ENCODE assay signal across 9 cellular contexts in genomic region chr1:225767591-225768540, GRCh38. TPM values are rescaled to one million over a fixed set of nuclear protein-coding genes. Genes with fewer than 3 reads are reported as not detected.
A peak's percentile ranks its signal among the peaks of the same experiment; 100 is the strongest.
DNase-seq lines count a peak whose midpoint lies in the region; ATAC-seq, FAIRE-seq and TF ChIP-seq lines count a peak whose summit lies in the region.
"Had no signal": no experiment of that assay in that cellular context is flagged by ENCODE, and none has a peak within 500 bp of the region (broad histone marks: within the 10 kb centered on the region; RNA-seq: fewer than 3 reads in every experiment).

No MANE protein-coding gene starts in this region.

- peaks cover 15 to 29% of the 10 kb centered on the region in 2 experiments for H3K4me1 ChIP-seq in K562 (replicated peaks in 1 of 2; ENCODE audit: control insufficient read depth in 2 of 2, insufficient read depth in 2 of 2, low read length in 2 of 2)
- H3K4me1 ChIP-seq in upper lobe of right lung: peaks cover 58% of the 10 kb centered on the region

- TF ChIP-seq POLR2A in K562 (conservative IDR thresholded peaks at IDR 0.05): no peak

- H3K27ac ChIP-seq in K562 (ENCODE audit: extremely low read depth, low read depth, low read length) (no peak overlapping the region), upper lobe of right lung (peak overlapping the region; percentile 75)

- in situ Hi-C loops in K562 (cut with MboI) (no loop called here), GM13976 (cut with MboI; ENCODE audit: low sequenced_read_pairs, unreplicated experiment) (loop anchor here (10.0 kb wide), 1 partner anchor 207 kb away; no protein-coding TSS in a partner anchor)

- POLR2A ChIA-PET in K562 (lab: Yijun Ruan, JAX): interaction anchor here (0.6 to 2.0 kb wide), 8 partner anchors 8 to 292 kb away, joined by 3 to 21 read pairs (median 4); partner anchors contain the start of gene SRP9

- no peaks in the 10 kb centered on the region for H3K79me2 ChIP-seq in K562 (ENCODE audit: control insufficient read depth, insufficient read depth, low read length)

- no peak for TF ChIP-seq RAD21 in K562 (CRISPR knock-in tag; conservative IDR thresholded peaks at IDR 0.05 in 1 of 2, IDR thresholded peaks at IDR 0.05 in 1 of 2)

- H3K27me3 ChIP-seq in K562 (ENCODE audit: control insufficient read depth in 2 of 2, insufficient read depth in 2 of 2, low read length in 2 of 2) (no peaks in the 10 kb centered on the region), upper lobe of right lung (no peaks in the 10 kb centered on the region)

- DNase-seq in NCI-H748 (lab: John Stamatoyannopoulos, UW; ENCODE audit: unreplicated experiment) (peak; percentile 19), NCI-H748 treated with DMSO at 0.1 percent for 48 hours (lab: John Stamatoyannopoulos, UW) (no peak), K562 (ENCODE audit: extremely low read depth in 1 of 4, low spot score in 3 of 4) (peak in 1 of 4 experiments; percentile 17), left lobe of liver (ENCODE audit: low spot score) (peak; percentile 46), upper lobe of right lung (peak; percentile 80), NCI-H226 (no peak), GM13976 (ENCODE audit: low spot score) (no peak)
- no peak for DNase-seq in activated CD4-positive, alpha-beta T cell treated with anti-CD3 and anti-CD28 coated beads for 4 hours
- DNase-seq: activated naive CD8-positive, alpha-beta T cell treated with anti-CD3 and anti-CD28 coated beads, Interleukin-2, amount 10 ng/mL, durations not matched to agents 7 days and 5 days had no signal

- no peak for TF ChIP-seq EP300 in K562 (IDR thresholded peaks at IDR 0.05; ENCODE audit: low read length)

- no peaks in the 10 kb centered on the region for H3K9me3 ChIP-seq in K562 (replicated peaks; ENCODE audit: control insufficient read depth, insufficient read depth, low read depth, low read length)
- no peaks in the 10 kb centered on the region for H3K9me3 ChIP-seq in upper lobe of right lung

- no peak overlapping the region for H3K4me3 ChIP-seq in K562
- H3K4me3 ChIP-seq in upper lobe of right lung: no peak overlapping the region

- H2AFZ ChIP-seq in K562 (ENCODE audit: low read depth, low read length): peak overlapping the region; percentile 83

- H3K4me2 ChIP-seq in K562 (ENCODE audit: insufficient read depth, low read length): no peak overlapping the region; the same call in 1 of the 2 replicates

- no TSS peak for BruUV-seq in K562 (replicated peaks; lab: Mats Ljungman, UMichigan)

- H3K9me1 ChIP-seq in K562 (ENCODE audit: control insufficient read depth, insufficient read depth, low read length): no peaks in the 10 kb centered on the region

- peak overlapping the region in 1 of 2 experiments; percentile 68; a peak in 2 of 4 replicates for H3K9ac ChIP-seq in K562 (ENCODE audit: insufficient read depth in 1 of 2, low read depth in 2 of 2, low read length in 2 of 2)

- TF ChIP-seq CTCF in K562 (IDR thresholded peaks at IDR 0.05 in 2 of 3, conservative IDR thresholded peaks at IDR 0.05 in 1 of 3; ENCODE audit: insufficient read depth in 2 of 3, low read depth in 1 of 3, low read length in 3 of 3): no peak
- no peak for TF ChIP-seq CTCF in upper lobe of right lung (IDR thresholded peaks at IDR 0.05)
- no peak for TF ChIP-seq CTCF in GM13976 (IDR thresholded peaks at IDR 0.05; ENCODE audit: borderline replicate concordance, control extremely low read depth, extremely low read depth, insufficient read depth, missing control alignments)

- no peaks in the 10 kb centered on the region for H4K20me1 ChIP-seq in K562 (replicated peaks; ENCODE audit: control insufficient read depth, insufficient read depth, low read length)

- ATAC-seq in K562 (no peak), left lobe of liver (no peak), upper lobe of right lung (peak; percentile 48)

- WGBS in K562 (ENCODE audit: insufficient coverage, low coverage, missing lambda C conversion rate): 53% methylated on average over 16 of the region's 17 CpGs

- intact Hi-C loops in K562 (cut with micrococcal nuclease): no loop called here
- intact Hi-C loops in upper lobe of right lung (cut with DNase I): no loop called here

- CTCF ChIA-PET in K562 (lab: Yijun Ruan, JAX; ENCODE audit: low intra/inter-chr PET ratio): interaction anchor here (0.9 to 1.8 kb wide), 2 partner anchors 291 to 293 kb away, joined by 3 to 4 read pairs; no protein-coding TSS in a partner anchor

- FAIRE-seq in K562 (lab: Jason Lieb, UNC): no peak

- H3K36me3 ChIP-seq in K562 (ENCODE audit: control insufficient read depth, insufficient read depth, low read length): no peaks in the 10 kb centered on the region
- no peaks in the 10 kb centered on the region for H3K36me3 ChIP-seq in upper lobe of right lung

TF ChIP-seq in K562, 482 proteins besides CTCF, POLR2A, EP300 and RAD21:
- no peak for TF ChIP-seq HDAC8 (tag; IDR thresholded peaks at IDR 0.05)
- TF ChIP-seq ZBTB1 (CRISPR knock-in tag; IDR thresholded peaks at IDR 0.05; ENCODE audit: borderline replicate concordance, low read depth): no peak
- no peak for TF ChIP-seq ZNF12 (CRISPR knock-in tag; IDR thresholded peaks at IDR 0.05)
- TF ChIP-seq ZNF165 (CRISPR knock-in tag; IDR thresholded peaks at IDR 0.05; ENCODE audit: borderline replicate concordance): no peak
- no peak for TF ChIP-seq HEY1 (CRISPR knock-in tag; IDR thresholded peaks at IDR 0.05; ENCODE audit: borderline replicate concordance)

RNA-seq across cellular contexts. Expression of gene SRP9, which starts 9.8 kb away (rescaled TPM):
- 83.3 and 146 TPM in 2 replicates for total RNA-seq in K562 (2011; cell fraction: chromatin; rRNA removed; ENCODE audit: low replicate concordance)
- 43.4 and 63.3 TPM in 2 replicates for total RNA-seq in K562 (2011; cell fraction: nucleolus; rRNA removed)
- total RNA-seq in K562 (2011; cell fraction: nucleoplasm; rRNA removed): 146 and 277 TPM in 2 replicates
- total RNA-seq in K562 (2014; rRNA removed): 272 and 273 TPM in 2 replicates
- 690 and 726 TPM in 2 replicates for total RNA-seq in K562 (2014; rRNA removed; fragmentation: Illumina TruSeq; extraction: Trizol)
- total RNA-seq in K562 (2015; rRNA removed; fragmentation: Illumina TruSeq; extraction: Trizol): 537 and 597 TPM in 2 replicates
- 434 and 437 TPM in 2 replicates for total RNA-seq in K562 (2021)
- polyA plus RNA-seq in K562 (2011; rRNA removed): 836 and 1,016 TPM in 2 replicates
- 227 and 688 TPM in 2 replicates for polyA plus RNA-seq in K562 (2011; cell fraction: cytosol; rRNA removed)
- 227 and 377 TPM in 2 replicates for polyA plus RNA-seq in K562 (2011; cell fraction: nucleus; rRNA removed)
- polyA plus RNA-seq in K562 (2012): 392 and 460 TPM in 2 replicates
- polyA plus RNA-seq in K562 (2014; fragmentation: Illumina TruSeq; extraction: Trizol): 557 and 668 TPM in 2 replicates
- polyA plus RNA-seq in K562 (2014; fragmentation: Nextera tagmentation; extraction: Ambion mirVana): 1,000 to 10,000 TPM; 1,645 to 1,892 TPM
- 502 and 509 TPM in 2 replicates for polyA plus RNA-seq in K562 (2014; rRNA removed)
- 359 and 411 TPM in 2 replicates for polyA minus RNA-seq in K562 (2011; rRNA and poly(A)+ RNA removed)
- 148 and 171 TPM in 2 replicates for polyA minus RNA-seq in K562 (2011; cell fraction: cytosol; rRNA and poly(A)+ RNA removed)
- polyA minus RNA-seq in K562 (2011; cell fraction: nucleus; rRNA and poly(A)+ RNA removed): 33.3 and 80.0 TPM in 2 replicates
- 136 TPM for total RNA-seq in left lobe of liver
- 157 TPM for total RNA-seq in upper lobe of right lung

RNA-seq across cellular contexts. Expression of gene EPHX1, which starts 42.1 kb away (rescaled TPM):
- total RNA-seq in K562 (2011; cell fraction: chromatin; rRNA removed; ENCODE audit: low replicate concordance): 16.4 and 37.6 TPM in 2 replicates
- total RNA-seq in K562 (2011; cell fraction: nucleolus; rRNA removed): 26.8 and 35.4 TPM in 2 replicates
- 21.5 and 25.0 TPM in 2 replicates for total RNA-seq in K562 (2011; cell fraction: nucleoplasm; rRNA removed)
- 8.0 and 11.6 TPM in 2 replicates for total RNA-seq in K562 (2014; rRNA removed)
- 4.7 and 5.1 TPM in 2 replicates for total RNA-seq in K562 (2014; rRNA removed; fragmentation: Illumina TruSeq; extraction: Trizol)
- 6.7 and 7.6 TPM in 2 replicates for total RNA-seq in K562 (2015; rRNA removed; fragmentation: Illumina TruSeq; extraction: Trizol)
- total RNA-seq in K562 (2021): 18.5 and 21.1 TPM in 2 replicates
- 4.0 and 11.2 TPM in 2 replicates for polyA plus RNA-seq in K562 (2011; rRNA removed)
- 4.7 and 5.2 TPM in 2 replicates for polyA plus RNA-seq in K562 (2011; cell fraction: cytosol; rRNA removed)
- polyA plus RNA-seq in K562 (2011; cell fraction: nucleus; rRNA removed): 6.3 and 7.3 TPM in 2 replicates
- polyA plus RNA-seq in K562 (2012): 26.2 and 32.9 TPM in 2 replicates
- 21.9 and 27.0 TPM in 2 replicates for polyA plus RNA-seq in K562 (2014; fragmentation: Illumina TruSeq; extraction: Trizol)
- polyA plus RNA-seq in K562 (2014; fragmentation: Nextera tagmentation; extraction: Ambion mirVana): under 1 TPM; 0.21 to 0.48 TPM
- 7.5 and 8.8 TPM in 2 replicates for polyA plus RNA-seq in K562 (2014; rRNA removed)
- polyA minus RNA-seq in K562 (2011; rRNA and poly(A)+ RNA removed): 3.6 and 4.8 TPM in 2 replicates
- polyA minus RNA-seq in K562 (2011; cell fraction: cytosol; rRNA and poly(A)+ RNA removed): 6.6 and 10.0 TPM in 2 replicates
- polyA minus RNA-seq in K562 (2011; cell fraction: nucleus; rRNA and poly(A)+ RNA removed): 5.0 and 6.2 TPM in 2 replicates
- total RNA-seq in left lobe of liver: 1,368 TPM
- total RNA-seq in upper lobe of right lung: 245 TPM

Comparison
In these comparisons a context has a peak if more than half of its experiments do, and no peak if none do; other contexts are left out.
1. DNase-seq: peak in NCI-H748 (single experiment), left lobe of liver (single experiment) and upper lobe of right lung (single experiment); none in NCI-H748 treated with DMSO at 0.1 percent for 48 hours (single experiment), NCI-H226 (single experiment), GM13976 (single experiment) and activated CD4-positive, alpha-beta T cell treated with anti-CD3 and anti-CD28 coated beads for 4 hours (0 of 2).